In genomic region chr17:41521574-41522261, GRCh38 we compare ENCODE assay signal across 9 cellular contexts. TPM values are rescaled to one million over a fixed set of nuclear protein-coding genes. Genes with fewer than 3 reads are reported as not detected.
DNase-seq lines count a peak whose midpoint lies in the region; ATAC-seq, FAIRE-seq and TF ChIP-seq lines count a peak whose summit lies in the region.
"Had no signal": no experiment of that assay in that cellular context is flagged by ENCODE, and none has a peak within 500 bp of the region (broad histone marks: within the 10 kb centered on the region; RNA-seq: fewer than 3 reads in every experiment).

No MANE protein-coding gene starts in this region.

- no peak overlapping the region for H3K4me3 Mint-ChIP-seq in activated CD8-positive, alpha-beta T cell treated with anti-CD3 and anti-CD28 coated beads for 36 hours
- H3K4me3 Mint-ChIP-seq: immature natural killer cell had no signal

- peaks cover 56% of the 10 kb centered on the region for H3K79me2 ChIP-seq in PC-9 (ENCODE audit: low read depth)

- H3K27ac ChIP-seq in PC-9 (peak overlapping the region; percentile 95), esophagus (ENCODE audit: low read depth in 2 of 2, low read length in 1 of 2) (peak overlapping the region; percentile 80 to 83), pancreas (peak overlapping the region; percentile 30 to 63 (median 43))

- ATAC-seq in pancreas, result peak; percentile 28 to 70 (median 52)
- ATAC-seq in HG03159 (IDR thresholded peaks at IDR 0.05; ENCODE audit: unreplicated experiment), result no peak
- no peak for ATAC-seq in activated CD8-positive, alpha-beta T cell treated with anti-CD3 and anti-CD28 coated beads for 36 hours

- POLR2A ChIA-PET in PC-9 (lab: Charles Lee; ENCODE audit: unreplicated experiment), result interaction anchor here (0.5 to 5.8 kb wide), 21 partner anchors 9 to 1020 kb away, joined by 3 to 75 read pairs (median 5); partner anchors contain the start of genes KRT13 and TNS4
- POLR2A ChIA-PET in activated CD8-positive, alpha-beta T cell treated with anti-CD3 and anti-CD28 coated beads for 36 hours (lab: Charles Lee), result no interaction called here

- peaks cover 81% of the 10 kb centered on the region for H3K4me1 ChIP-seq in PC-9 (replicated peaks; ENCODE audit: insufficient read depth)
- peaks cover 0 to 18% of the 10 kb centered on the region in 2 donors for H3K4me1 ChIP-seq in esophagus (ENCODE audit: control insufficient read depth in 2 of 2, insufficient read depth in 2 of 2, low read length in 1 of 2)
- H3K4me1 ChIP-seq in pancreas, result peaks cover 0 to 6% (median 4%) of the 10 kb centered on the region in 3 donors

- TF ChIP-seq CTCF in PC-9 (conservative IDR thresholded peaks at IDR 0.05) (no peak), pancreas (IDR thresholded peaks at IDR 0.05) (no peak)
- no peak for TF ChIP-seq CTCF in activated CD8-positive, alpha-beta T cell treated with anti-CD3 and anti-CD28 coated beads for 36 hours (IDR thresholded peaks at IDR 0.05)

- H2AFZ ChIP-seq in PC-9, result no peak overlapping the region

- WGBS in esophagus, 2 donors, result 41 to 49% methylated on average over 6 of the region's 6 CpGs
- WGBS in pancreas, 2 donors, result 59 to 62% methylated on average over 6 of the region's 6 CpGs

- BruUV-seq in PC-9 (replicated peaks; lab: Mats Ljungman, UMichigan), result no TSS peak

- H3K27me3 ChIP-seq in PC-9 (ENCODE audit: insufficient read depth, low read depth) (no peaks in the 10 kb centered on the region), esophagus (ENCODE audit: control insufficient read depth in 1 of 2, insufficient read depth in 2 of 2, low read length in 2 of 2) (no peaks in the 10 kb centered on the region), pancreas (no peaks in the 10 kb centered on the region)

- no peaks in the 10 kb centered on the region for H3K9me3 ChIP-seq in PC-9 (ENCODE audit: insufficient read depth, low read depth)
- H3K9me3 ChIP-seq in esophagus (ENCODE audit: control insufficient read depth in 2 of 2, insufficient read depth in 1 of 2, low read depth in 1 of 2, low read length in 1 of 2), result no peaks in the 10 kb centered on the region
- H3K9me3 ChIP-seq in pancreas, result no peaks in the 10 kb centered on the region

- peak; percentile 95 for DNase-seq in Daoy (ENCODE audit: low read depth)
- DNase-seq in PC-9, result peak; percentile 97 to 98
- DNase-seq in pancreas, result peak in 4 of 6 donors; percentile 23 to 52 (median 40)
- DNase-seq in hypothalamus (lab: John Stamatoyannopoulos, UW), result no peak
- no peak for DNase-seq in activated CD4-positive, alpha-beta T cell treated with anti-CD3 and anti-CD28 coated beads, Interleukin-2, amount 50 U/mL, for 4 hours
- no peak for DNase-seq in activated CD8-positive, alpha-beta T cell treated with anti-CD3 and anti-CD28 coated beads for 36 hours
- DNase-seq: immature natural killer cell had no signal

- intact Hi-C loops in PC-9 (cut with micrococcal nuclease; ENCODE audit: unreplicated experiment), result loop anchor here (1.0 to 10.0 kb wide), 3 partner anchors 27 to 612 kb away; no protein-coding TSS in a partner anchor
- intact Hi-C loops in pancreas (cut with DNase I), result loop anchor here in 1 of 3 donors (10.0 kb wide), 1 partner anchor 617 kb away; no protein-coding TSS in a partner anchor
- intact Hi-C loops in activated CD8-positive, alpha-beta T cell treated with anti-CD3 and anti-CD28 coated beads for 36 hours (cut with micrococcal nuclease), result no loop called here

- H3K27me3 Mint-ChIP-seq in activated CD8-positive, alpha-beta T cell treated with anti-CD3 and anti-CD28 coated beads for 36 hours, result peaks cover 5% of the 10 kb centered on the region

- no peak for FAIRE-seq in pancreas (lab: Jason Lieb, UNC)

- H3K4me3 ChIP-seq in PC-9 (peak overlapping the region; percentile 93; the same call in 1 of the 2 replicates), esophagus (ENCODE audit: low read depth in 1 of 2, low read length in 2 of 2) (peak overlapping the region; percentile 17 to 27), pancreas (no peak overlapping the region)

- CTCF ChIA-PET in PC-9 (lab: Charles Lee), result interaction anchor here (0.6 to 4.7 kb wide), 6 partner anchors 14 to 207 kb away, joined by 3 to 51 read pairs (median 6); partner anchors contain the start of gene KRT13
- CTCF ChIA-PET in activated CD8-positive, alpha-beta T cell treated with anti-CD3 and anti-CD28 coated beads for 36 hours (lab: Charles Lee), result interaction anchor here (1.8 kb wide), 1 partner anchor 141 kb away, joined by 5 read pairs; no protein-coding TSS in a partner anchor

- peak overlapping the region; percentile 98 for H3K4me2 ChIP-seq in PC-9

- no peaks in the 10 kb centered on the region for H3K36me3 Mint-ChIP-seq in activated CD8-positive, alpha-beta T cell treated with anti-CD3 and anti-CD28 coated beads for 36 hours (ENCODE audit: low read depth)

- H3K9me3 Mint-ChIP-seq in activated CD8-positive, alpha-beta T cell treated with anti-CD3 and anti-CD28 coated beads for 36 hours, result no peaks in the 10 kb centered on the region

- H3F3A ChIP-seq in PC-9 (ENCODE audit: insufficient read depth, low read depth), result peaks cover 84% of the 10 kb centered on the region

- peaks cover 13% of the 10 kb centered on the region for H4K20me1 ChIP-seq in PC-9 (ENCODE audit: insufficient read depth)

- H3K36me3 ChIP-seq in PC-9 (ENCODE audit: low read depth) (peaks cover 29% of the 10 kb centered on the region), esophagus (ENCODE audit: control insufficient read depth in 2 of 2, insufficient read depth in 2 of 2, low read length in 1 of 2) (peaks cover 0 to 8% of the 10 kb centered on the region in 2 donors), pancreas (no peaks in the 10 kb centered on the region)

- H3K4me1 Mint-ChIP-seq in activated CD8-positive, alpha-beta T cell treated with anti-CD3 and anti-CD28 coated beads for 36 hours (ENCODE audit: low read depth), result no peaks in the 10 kb centered on the region
- H3K4me1 Mint-ChIP-seq: immature natural killer cell had no signal

- H3K27ac Mint-ChIP-seq in activated CD8-positive, alpha-beta T cell treated with anti-CD3 and anti-CD28 coated beads for 36 hours, result no peak overlapping the region
- H3K27ac Mint-ChIP-seq: immature natural killer cell had no signal

- H3K9me2 ChIP-seq in PC-9 (ENCODE audit: insufficient read depth), result no peaks in the 10 kb centered on the region

RNA-seq across cellular contexts. Expression of gene KRT15, which starts 3.0 kb away (rescaled TPM):
- 0.51 and 3.1 TPM in 2 replicates for total RNA-seq in Daoy (2014; rRNA removed; shearing (Covaris generic))
- 41.9 and 49.9 TPM in 2 replicates for total RNA-seq in PC-9 (2021)
- 1,000 to 10,000 TPM; 1,457 to 2,808 TPM for polyA plus RNA-seq in esophagus
- total RNA-seq in pancreas, result 1 to 10 TPM in 2 of 6 donors, under 1 TPM in 4; 0.20 to 1.4 (median 0.43) TPM
- 1 to 10 TPM; 1.1 TPM for polyA plus RNA-seq in pancreas
- not detected for total RNA-seq in activated CD8-positive, alpha-beta T cell treated with anti-CD3 and anti-CD28 coated beads for 36 hours
- polyA plus RNA-seq: immature natural killer cell had no signal

RNA-seq across cellular contexts. Expression of gene KRT19, which starts 6.4 kb away (rescaled TPM):
- 0.86 TPM in 1 of 2 replicates, not detected in the other for total RNA-seq in Daoy (2014; rRNA removed; shearing (Covaris generic))
- 1,811 and 2,277 TPM in 2 replicates for total RNA-seq in PC-9 (2021)
- polyA plus RNA-seq in esophagus, result 1,000 to 10,000 TPM in 1 of 2 donors, 100 to 1,000 TPM in 1; 506 to 1,087 TPM
- 100 to 1,000 TPM in 2 of 6 donors, 10 to 100 TPM in 4; 14.2 to 147 (median 47.9) TPM for total RNA-seq in pancreas
- polyA plus RNA-seq in pancreas, result 10 to 100 TPM; 81.5 to 81.9 TPM
- total RNA-seq in activated CD8-positive, alpha-beta T cell treated with anti-CD3 and anti-CD28 coated beads for 36 hours, result not detected
- polyA plus RNA-seq: immature natural killer cell had no signal

RNA-seq across cellular contexts. Expression of gene KRT13, which starts 16.3 kb away (rescaled TPM):
- not detected in 2 replicates for total RNA-seq in Daoy (2014; rRNA removed; shearing (Covaris generic))
- 606 and 1,548 TPM in 2 replicates for total RNA-seq in PC-9 (2021)
- polyA plus RNA-seq in esophagus, result over 10,000 TPM; 46,015 to 60,858 TPM
- under 1 TPM in 1 of 6 donors, not detected in 5; 0.39 TPM for total RNA-seq in pancreas
- polyA plus RNA-seq in pancreas, result 10 to 100 TPM in 1 of 2 donors, 1 to 10 TPM in 1; 5.3 to 11.9 TPM
- not detected for total RNA-seq in activated CD8-positive, alpha-beta T cell treated with anti-CD3 and anti-CD28 coated beads for 36 hours
- polyA plus RNA-seq: immature natural killer cell had no signal

RNA-seq across cellular contexts. Expression of gene KRT36, which starts 32.0 kb away (rescaled TPM):
- total RNA-seq in Daoy (2014; rRNA removed; shearing (Covaris generic)), result not detected in 2 replicates
- total RNA-seq in PC-9 (2021), result not detected in 2 replicates
- polyA plus RNA-seq in esophagus, result under 1 TPM; 0.07 to 0.10 TPM
- total RNA-seq in pancreas, result not detected
- polyA plus RNA-seq in pancreas, result not detected
- not detected for total RNA-seq in activated CD8-positive, alpha-beta T cell treated with anti-CD3 and anti-CD28 coated beads for 36 hours
- polyA plus RNA-seq: immature natural killer cell had no signal

RNA-seq across cellular contexts. Expression of gene KRT35, which starts 40.8 kb away (rescaled TPM):
- not detected in 2 replicates for total RNA-seq in Daoy (2014; rRNA removed; shearing (Covaris generic))
- total RNA-seq in PC-9 (2021), result not detected in 2 replicates
- not detected for polyA plus RNA-seq in esophagus
- total RNA-seq in pancreas, result not detected
- polyA plus RNA-seq in pancreas, result not detected
- not detected for total RNA-seq in activated CD8-positive, alpha-beta T cell treated with anti-CD3 and anti-CD28 coated beads for 36 hours
- polyA plus RNA-seq: immature natural killer cell had no signal

Comparison
In these comparisons a context has a peak if more than half of its experiments do, and no peak if none do; other contexts are left out.
1. DNase-seq: peak in Daoy (single experiment), PC-9 (2 of 2) and pancreas (4 of 6); none in hypothalamus (0 of 51), activated CD4-positive, alpha-beta T cell treated with anti-CD3 and anti-CD28 coated beads, Interleukin-2, amount 50 U/mL, for 4 hours (0 of 2) and activated CD8-positive, alpha-beta T cell treated with anti-CD3 and anti-CD28 coated beads for 36 hours (single experiment).
2. H3K27ac ChIP-seq: peak in every context shown above with its lines; median percentile 95 in PC-9; 82 in esophagus; 43 in pancreas.
3. H3K4me3 ChIP-seq: peak in PC-9 (single experiment) and esophagus (2 of 2); none in pancreas (0 of 4).
4. ATAC-seq: peak in pancreas (4 of 4); none in HG03159 (single experiment) and activated CD8-positive, alpha-beta T cell treated with anti-CD3 and anti-CD28 coated beads for 36 hours (single experiment).
5. RNA of gene KRT15, which starts 3.0 kb away (total RNA-seq): 41.9 to 49.9 TPM in PC-9; 0.51 to 3.1 TPM in Daoy, 0.20 to 1.4 TPM in pancreas and not detected in activated CD8-positive, alpha-beta T cell treated with anti-CD3 and anti-CD28 coated beads for 36 hours; every median in the first group is over 10 times any median in the second.
6. RNA of gene KRT19, which starts 6.4 kb away (total RNA-seq): 1,811 to 2,277 TPM in PC-9; 14.2 to 147 TPM in pancreas, 0.86 TPM in Daoy and not detected in activated CD8-positive, alpha-beta T cell treated with anti-CD3 and anti-CD28 coated beads for 36 hours; every median in the first group is over 10 times any median in the second.
7. RNA of gene KRT13, which starts 16.3 kb away (total RNA-seq): 606 to 1,548 TPM in PC-9; 0.39 TPM in pancreas, not detected in Daoy and not detected in activated CD8-positive, alpha-beta T cell treated with anti-CD3 and anti-CD28 coated beads for 36 hours; every median in the first group is over 100 times any median in the second.